In genomic region chr5:142753114-142753764, GRCh38 we compare ENCODE assay signal across 11 cellular contexts. TPM values are rescaled to one million over a fixed set of nuclear protein-coding genes. Genes with fewer than 3 reads are reported as not detected.
A peak's percentile ranks its signal among the peaks of the same experiment; 100 is the strongest.
DNase-seq lines count a peak whose midpoint lies in the region; ATAC-seq and TF ChIP-seq lines count a peak whose summit lies in the region.
"Had no signal": no experiment of that assay in that cellular context is flagged by ENCODE, and none has a peak within 500 bp of the region (broad histone marks: within the 10 kb centered on the region; RNA-seq: fewer than 3 reads in every experiment).

No MANE protein-coding gene starts in this region.

- peak overlapping the region; percentile 88 for H3K27ac ChIP-seq in left ventricle myocardium inferior (replicated peaks)
- no peak overlapping the region for H3K27ac ChIP-seq in trophoblast cell (ENCODE audit: low read depth, low read length)

- H2BK5ac ChIP-seq in trophoblast cell (ENCODE audit: low read depth, low read length, poor library complexity): no peak overlapping the region

- no peak overlapping the region for H3K9ac ChIP-seq in trophoblast cell (ENCODE audit: low read length)

- no peak overlapping the region for H2AK5ac ChIP-seq in trophoblast cell (ENCODE audit: low read length)

- no peaks in the 10 kb centered on the region for H3K79me1 ChIP-seq in trophoblast cell (ENCODE audit: low read length)

- no peak overlapping the region for H3K4ac ChIP-seq in trophoblast cell (ENCODE audit: low read depth, low read length)

- no peak overlapping the region for H3K4me3 Mint-ChIP-seq in activated T-cell treated with anti-CD3 and anti-CD28 coated beads, Interleukin-2, amount 50 U/mL, for 4 hours

- no peak for TF ChIP-seq CTCF in left ventricle myocardium inferior (IDR thresholded peaks at IDR 0.05; ENCODE audit: borderline replicate concordance)

- peaks cover 60% of the 10 kb centered on the region for H3K4me1 ChIP-seq in left ventricle myocardium inferior
- peaks cover 2% of the 10 kb centered on the region in 2 experiments for H3K4me1 ChIP-seq in trophoblast cell (ENCODE audit: control insufficient read depth in 1 of 2, insufficient read depth in 2 of 2, low read length in 2 of 2)

- peaks cover 9% of the 10 kb centered on the region for H3K4me1 Mint-ChIP-seq in activated T-cell treated with anti-CD3 and anti-CD28 coated beads, Interleukin-2, amount 50 U/mL, for 4 hours (ENCODE audit: low read depth)

- H3K4me2 ChIP-seq in trophoblast cell (ENCODE audit: low read length): peak overlapping the region; percentile 21

- no peaks in the 10 kb centered on the region for H3K36me3 Mint-ChIP-seq in activated T-cell treated with anti-CD3 and anti-CD28 coated beads, Interleukin-2, amount 50 U/mL, for 4 hours (ENCODE audit: insufficient read depth)

- H3K14ac ChIP-seq in trophoblast cell (ENCODE audit: low read length): no peak overlapping the region

- H3K27me3 Mint-ChIP-seq in activated T-cell treated with anti-CD3 and anti-CD28 coated beads, Interleukin-2, amount 50 U/mL, for 4 hours (ENCODE audit: low read depth): no peaks in the 10 kb centered on the region

- peak; percentile 70 for DNase-seq in Ammon's horn (ENCODE audit: low spot score)
- DNase-seq in anterior cingulate cortex (lab: John Stamatoyannopoulos, UW): peak in 45 of 58 donors; percentile 3 to 82 (median 40)
- peak; percentile 86 for DNase-seq in left ventricle myocardium inferior
- peak; percentile 89 to 96 for DNase-seq in trophoblast cell
- no peak for DNase-seq in activated T-cell treated with anti-CD3 and anti-CD28 coated beads, Interleukin-2, amount 50 U/mL, for 48 hours
- no peak for DNase-seq in activated T-cell treated with anti-CD3 and anti-CD28 coated beads, Interleukin-2, amount 50 U/mL, for 4 hours
- DNase-seq in DMS 273 treated with DMSO at 0.1 percent for 48 hours (lab: John Stamatoyannopoulos, UW): no peak
- DNase-seq: activated naive CD4-positive, alpha-beta T cell treated with Interleukin-2 at 50 U/mL for 16 hours; AML-193; stimulated activated CD4-positive, alpha-beta T cell treated with anti-CD3 and anti-CD28 coated beads, Interleukin-4, amount 100 ng/mL, for 1 hour had no signal

- H4K12ac ChIP-seq in trophoblast cell (ENCODE audit: low read depth, low read length): no peak overlapping the region

- no peaks in the 10 kb centered on the region for H3K9me3 ChIP-seq in left ventricle myocardium inferior (replicated peaks)
- H3K9me3 ChIP-seq in trophoblast cell (ENCODE audit: insufficient read depth, low read depth, low read length): no peaks in the 10 kb centered on the region

- intact Hi-C loops in left ventricle myocardium inferior (cut with micrococcal nuclease): no loop called here

- H3K36me3 ChIP-seq in left ventricle myocardium inferior (no peaks in the 10 kb centered on the region), trophoblast cell (ENCODE audit: control insufficient read depth in 1 of 2, insufficient read depth in 2 of 2, low read length in 2 of 2) (no peaks in the 10 kb centered on the region)

- H3K18ac ChIP-seq in trophoblast cell (ENCODE audit: low read length): no peak overlapping the region

- H3K23ac ChIP-seq in trophoblast cell (ENCODE audit: low read length): no peak overlapping the region

- H3K27me3 ChIP-seq in left ventricle myocardium inferior (ENCODE audit: low read depth) (no peaks in the 10 kb centered on the region), trophoblast cell (ENCODE audit: insufficient read depth, low read length) (no peaks in the 10 kb centered on the region)

- H2AFZ ChIP-seq in trophoblast cell (ENCODE audit: insufficient read depth, low read length, poor library complexity): no peak overlapping the region

- no peak for ATAC-seq in HG03457 (IDR thresholded peaks at IDR 0.05; ENCODE audit: unreplicated experiment)
- ATAC-seq in activated T-cell treated with anti-CD3 and anti-CD28 coated beads, Interleukin-2, amount 50 U/mL, for 4 hours: no peak

- H3K79me2 ChIP-seq in trophoblast cell (ENCODE audit: control insufficient read depth, insufficient read depth, low read length, poor library complexity): no peaks in the 10 kb centered on the region

- H2BK12ac ChIP-seq in trophoblast cell (ENCODE audit: low read length): no peak overlapping the region

- H4K8ac ChIP-seq in trophoblast cell (ENCODE audit: low read depth, low read length): no peak overlapping the region

- H3K4me3 ChIP-seq in left ventricle myocardium inferior: peak overlapping the region; percentile 15
- no peak overlapping the region for H3K4me3 ChIP-seq in trophoblast cell (ENCODE audit: low read depth, low read length)

- WGBS in trophoblast cell (ENCODE audit: extremely low coverage, insufficient coverage, insufficient read length): no CpG with 5 or more reads among the region's 4 CpGs

- H4K91ac ChIP-seq in trophoblast cell (ENCODE audit: low read depth, low read length): no peak overlapping the region

- H3K9me3 Mint-ChIP-seq in activated T-cell treated with anti-CD3 and anti-CD28 coated beads, Interleukin-2, amount 50 U/mL, for 4 hours: no peaks in the 10 kb centered on the region

- no peak overlapping the region for H2BK120ac ChIP-seq in trophoblast cell (ENCODE audit: insufficient read depth, low read length, poor library complexity)

RNA-seq across cellular contexts. Expression of gene ARHGAP26, which starts 16.9 kb away (rescaled TPM):
- total RNA-seq in left ventricle myocardium inferior: 35.7 TPM
- 3.3 and 3.7 TPM in 2 replicates for polyA plus RNA-seq in trophoblast cell (2013)
- 10 to 100 TPM in 1 of 3 donors, 1 to 10 TPM in 2; 9.1 to 11.7 (median 9.7) TPM for total RNA-seq in activated T-cell treated with anti-CD3 and anti-CD28 coated beads, Interleukin-2, amount 50 U/mL, for 4 hours

Comparison
In these comparisons a context has a peak if more than half of its experiments do, and no peak if none do; other contexts are left out.
1. DNase-seq: peak in Ammon's horn (single experiment), anterior cingulate cortex (45 of 58), left ventricle myocardium inferior (single experiment) and trophoblast cell (2 of 2); none in activated T-cell treated with anti-CD3 and anti-CD28 coated beads, Interleukin-2, amount 50 U/mL, for 48 hours (0 of 2), activated T-cell treated with anti-CD3 and anti-CD28 coated beads, Interleukin-2, amount 50 U/mL, for 4 hours (single experiment) and DMS 273 treated with DMSO at 0.1 percent for 48 hours (single experiment).